In the genomic region with DNA sequence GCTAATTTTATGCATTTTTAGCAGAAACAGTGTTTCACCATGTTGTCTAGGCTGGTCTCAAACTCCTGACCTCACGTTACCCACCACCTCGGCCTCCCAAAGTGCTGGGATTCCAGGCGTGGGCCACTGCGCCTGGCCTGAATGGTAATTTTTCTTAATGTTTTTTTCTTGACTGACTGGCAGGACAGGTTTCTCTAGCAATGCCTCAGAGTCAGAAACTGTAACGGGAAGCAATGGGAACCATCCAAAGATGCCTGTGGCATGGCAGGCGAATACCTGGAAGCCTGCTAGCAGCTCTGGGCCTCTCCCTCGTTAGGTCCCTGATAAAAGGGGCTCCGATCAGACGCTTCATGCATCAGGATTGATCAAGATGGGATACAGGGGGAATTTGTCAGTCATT, we compare ENCODE assay signal across 21 cellular contexts.
"Had no signal": no experiment of that assay in that cellular context is flagged by ENCODE, and none has a peak within 500 bp of the region (broad histone marks: within the 10 kb centered on the region; RNA-seq: fewer than 3 reads in every experiment).

No MANE protein-coding gene starts in this region.

- H3K4me1 Mint-ChIP-seq: central memory CD8-positive, alpha-beta T cell; endodermal cell; stimulated activated naive CD8-positive, alpha-beta T cell treated with anti-CD3 and anti-CD28 coated beads, Interleukin-15, amount 100 ng/mL, for 72 hours had no signal

- H3K27me3 Mint-ChIP-seq: central memory CD8-positive, alpha-beta T cell; stimulated activated naive CD8-positive, alpha-beta T cell treated with anti-CD3 and anti-CD28 coated beads, Interleukin-15, amount 100 ng/mL, for 72 hours had no signal

- H3K27ac Mint-ChIP-seq: endodermal cell; nephron progenitor cell; stimulated activated naive CD8-positive, alpha-beta T cell treated with anti-CD3 and anti-CD28 coated beads, Interleukin-15, amount 100 ng/mL, for 72 hours had no signal

- H3K4me2 ChIP-seq: smooth muscle cell had no signal

- H3K27ac ChIP-seq: brain microvascular endothelial cell, colonic mucosa, suprapubic skin, transverse colon, vagina had no signal

- DNase-seq: activated CD4-positive, alpha-beta T cell treated with anti-CD3 and anti-CD28 coated beads, Interleukin-2, amount 50 U/mL, for 1 hour; activated CD8-positive, alpha-beta memory T cell treated with anti-CD3 and anti-CD28 coated beads, Interleukin-2, amount 50 U/mL, for 48 hours; activated effector memory CD4-positive, alpha-beta T cell treated with Interleukin-2 at 50 U/mL for 16 hours; activated naive CD4-positive, alpha-beta T cell treated with anti-CD3 and anti-CD28 coated beads, Interleukin-2, amount 50 U/mL, for 16 hours; activated T-cell treated with anti-CD3 and anti-CD28 coated beads, Interleukin-2, amount 50 U/mL, for 48 hours; aorta; brain microvascular endothelial cell; colonic mucosa; endodermal cell; mesendoderm; nephron progenitor cell; stimulated activated CD4-positive, alpha-beta T cell treated with anti-CD3 and anti-CD28 coated beads, Interleukin-4, amount 100 ng/mL, for 1 hour; stimulated activated naive CD8-positive, alpha-beta T cell treated with anti-CD3 and anti-CD28 coated beads, Interleukin-15, amount 100 ng/mL, for 72 hours; T1000; transverse colon had no signal

- H3K4me3 Mint-ChIP-seq: central memory CD8-positive, alpha-beta T cell; endodermal cell; nephron progenitor cell; stimulated activated naive CD8-positive, alpha-beta T cell treated with anti-CD3 and anti-CD28 coated beads, Interleukin-15, amount 100 ng/mL, for 72 hours had no signal

- H3K4me3 ChIP-seq: colonic mucosa, smooth muscle cell, suprapubic skin, transverse colon, vagina had no signal

- H3K4me1 ChIP-seq: colonic mucosa, suprapubic skin, transverse colon, vagina had no signal

- H3K27me3 ChIP-seq: brain microvascular endothelial cell, colonic mucosa, suprapubic skin, transverse colon, vagina had no signal

- ATAC-seq: activated CD4-positive, CD25-positive, alpha-beta regulatory T cell treated with anti-CD3 and anti-CD28 coated beads, Interleukin-2, amount 50 U/mL, for 24 hours; sciatic nerve; stimulated activated naive CD8-positive, alpha-beta T cell treated with anti-CD3 and anti-CD28 coated beads, Interleukin-15, amount 100 ng/mL, for 72 hours had no signal

- H3K9me3 ChIP-seq: colonic mucosa, suprapubic skin, transverse colon, vagina had no signal

- H3K36me3 ChIP-seq: brain microvascular endothelial cell, colonic mucosa, suprapubic skin, transverse colon, vagina had no signal

- H3K9me3 Mint-ChIP-seq: central memory CD8-positive, alpha-beta T cell; endodermal cell; stimulated activated naive CD8-positive, alpha-beta T cell treated with anti-CD3 and anti-CD28 coated beads, Interleukin-15, amount 100 ng/mL, for 72 hours had no signal
